In the genomic region with DNA sequence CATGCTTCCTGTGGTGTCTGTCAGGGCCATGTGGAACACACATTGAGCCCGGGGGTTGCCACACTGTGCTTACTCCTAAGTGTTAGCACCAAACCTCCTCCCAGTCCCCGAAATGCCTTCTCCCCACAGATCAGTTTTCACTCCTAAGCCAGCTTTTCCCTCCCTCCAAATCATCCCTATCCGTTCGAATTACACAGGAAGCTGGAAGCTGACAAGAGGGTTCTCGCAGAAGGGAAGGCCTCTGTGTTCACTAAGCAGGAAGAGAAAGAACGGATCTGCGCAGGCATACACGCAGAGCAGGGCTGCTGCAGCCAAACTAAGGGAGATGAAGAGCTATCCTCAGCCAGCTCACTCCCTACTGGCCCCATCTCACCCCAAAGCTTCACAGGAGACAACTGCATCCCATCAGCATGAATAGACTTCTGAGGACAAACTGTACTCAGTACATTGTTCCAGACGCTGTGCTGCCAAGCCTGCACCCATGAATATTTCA, we compare ENCODE assay signal across 11 cellular contexts. TPM values are rescaled to one million over a fixed set of nuclear protein-coding genes. Genes with fewer than 3 reads are reported as not detected.
DNase-seq lines count a peak whose midpoint lies in the region; ATAC-seq, FAIRE-seq and TF ChIP-seq lines count a peak whose summit lies in the region.
"Had no signal": no experiment of that assay in that cellular context is flagged by ENCODE, and none has a peak within 500 bp of the region (broad histone marks: within the 10 kb centered on the region; RNA-seq: fewer than 3 reads in every experiment).

No MANE protein-coding gene starts in this region.

- H3K27me3 Mint-ChIP-seq in MCF 10A (ENCODE audit: insufficient read depth, unreplicated experiment) = no peaks in the 10 kb centered on the region
- no peaks in the 10 kb centered on the region for H3K27me3 Mint-ChIP-seq in naive thymus-derived CD8-positive, alpha-beta T cell

- H3K27ac ChIP-seq in mammary epithelial cell (ENCODE audit: insufficient read depth, low read depth, low read length) = no peak overlapping the region
- no peak overlapping the region for H3K27ac ChIP-seq in fibroblast of lung (ENCODE audit: insufficient read depth, low read length)
- peak overlapping the region; percentile 70 to 81 for H3K27ac ChIP-seq in uterus

- no TSS peak for BruUV-seq in MCF 10A (replicated peaks; lab: Mats Ljungman, UMichigan)
- no TSS peak for BruUV-seq in mammary epithelial cell (replicated peaks; lab: Mats Ljungman, UMichigan)

- H3K36me3 ChIP-seq in mammary epithelial cell (ENCODE audit: insufficient read depth, low read length) = no peaks in the 10 kb centered on the region
- H3K36me3 ChIP-seq in fibroblast of lung (ENCODE audit: control insufficient read depth, insufficient read depth, low read length) = no peaks in the 10 kb centered on the region
- H3K36me3 ChIP-seq in uterus = no peaks in the 10 kb centered on the region

- H3K4me3 Mint-ChIP-seq in MCF 10A (ENCODE audit: unreplicated experiment) = no peak overlapping the region
- peak overlapping the region in 3 of 10 donors; percentile 18 to 64 (median 45) for H3K4me3 Mint-ChIP-seq in naive thymus-derived CD8-positive, alpha-beta T cell

- FAIRE-seq in RCC 7860 (lab: Jason Lieb, UNC) = no peak

- no peaks in the 10 kb centered on the region for H3K9me3 ChIP-seq in mammary epithelial cell (replicated peaks; ENCODE audit: insufficient read depth, low read length)
- no peaks in the 10 kb centered on the region for H3K9me3 ChIP-seq in fibroblast of lung (ENCODE audit: control insufficient read depth, insufficient read depth, low read depth, low read length)
- no peaks in the 10 kb centered on the region for H3K9me3 ChIP-seq in uterus

- DNase-seq in MCF 10A (ENCODE audit: unreplicated experiment) (no peak), mammary epithelial cell (no peak), fibroblast of lung (ENCODE audit: low read depth in 2 of 2) (peak in 1 of 2 donors; percentile 69), uterus (peak; percentile 70 to 76), SW480 (ENCODE audit: low spot score) (no peak), RCC 7860 (ENCODE audit: low spot score) (no peak), SIG-M5 (lab: John Stamatoyannopoulos, UW) (no peak)
- no peak for DNase-seq in naive thymus-derived CD8-positive, alpha-beta T cell
- DNase-seq: cerebellar nuclear complex, kidney glomerular epithelial cell, NCI-H345 had no signal

- H3K27me3 ChIP-seq in mammary epithelial cell (ENCODE audit: insufficient read depth, low read length) (no peaks in the 10 kb centered on the region), fibroblast of lung (ENCODE audit: control insufficient read depth, insufficient read depth, low read length) (no peaks in the 10 kb centered on the region), uterus (no peaks in the 10 kb centered on the region)

- H3K4me1 Mint-ChIP-seq in MCF 10A (ENCODE audit: insufficient read depth, unreplicated experiment) = peaks cover 8% of the 10 kb centered on the region
- peaks cover 5 to 23% (median 16%) of the 10 kb centered on the region in 4 donors for H3K4me1 Mint-ChIP-seq in naive thymus-derived CD8-positive, alpha-beta T cell

- peaks cover 7% of the 10 kb centered on the region for H3K9me3 Mint-ChIP-seq in MCF 10A (ENCODE audit: unreplicated experiment)
- H3K9me3 Mint-ChIP-seq in naive thymus-derived CD8-positive, alpha-beta T cell = peaks cover 0 to 10% (median 7%) of the 10 kb centered on the region in 9 donors

- H4K20me1 ChIP-seq in mammary epithelial cell (ENCODE audit: insufficient read depth, low read length) (no peaks in the 10 kb centered on the region), fibroblast of lung (ENCODE audit: control insufficient read depth, extremely low read depth, insufficient read depth, low read length) (no peaks in the 10 kb centered on the region)

- 100% methylated on average over 3 of the region's 9 CpGs for WGBS in mammary epithelial cell (ENCODE audit: low coverage, missing lambda C conversion rate)

- intact Hi-C loops in MCF 10A (cut with micrococcal nuclease) = no loop called here
- intact Hi-C loops in mammary epithelial cell (cut with micrococcal nuclease) = no loop called here
- intact Hi-C loops in uterus (cut with DNase I; ENCODE audit: low total_unique reads) = no loop called here

- TF ChIP-seq POLR2A in uterus (IDR thresholded peaks at IDR 0.05) = no peak

- dilution Hi-C loops in mammary epithelial cell (cut with HindIII; ENCODE audit: low sequenced_read_pairs) = no loop called here

- H3K4me3 ChIP-seq in mammary epithelial cell (replicated peaks in 1 of 3; ENCODE audit: insufficient read depth in 1 of 3, low read depth in 2 of 3, low read length in 3 of 3) = no peak overlapping the region
- no peak overlapping the region for H3K4me3 ChIP-seq in fibroblast of lung (replicated peaks in 1 of 4; ENCODE audit: control extremely low read depth in 1 of 4, insufficient read depth in 1 of 4, low read depth in 3 of 4, low read length in 4 of 4)
- H3K4me3 ChIP-seq in uterus = no peak overlapping the region

- CTCF ChIA-PET in MCF 10A (lab: Yijun Ruan, JAX) = no interaction called here
- CTCF ChIA-PET in mammary epithelial cell (lab: Charles Lee; ENCODE audit: low non-redundant PET) = no interaction called here

- ATAC-seq in naive thymus-derived CD8-positive, alpha-beta T cell = peak; percentile 47 to 62

- TF ChIP-seq CTCF in MCF 10A (IDR thresholded peaks at IDR 0.05; ENCODE audit: unreplicated experiment) (no peak), mammary epithelial cell (conservative IDR thresholded peaks at IDR 0.05 in 1 of 2, IDR thresholded peaks at IDR 0.05 in 1 of 2; ENCODE audit: extremely low read depth in 1 of 2, insufficient read depth in 1 of 2, low read depth in 1 of 2, low read length in 2 of 2) (no peak), fibroblast of lung (conservative IDR thresholded peaks at IDR 0.05 in 1 of 2, IDR thresholded peaks at IDR 0.05 in 1 of 2; ENCODE audit: low read depth in 1 of 2, low read length in 2 of 2) (no peak), uterus (IDR thresholded peaks at IDR 0.05) (no peak)

- H3K4me1 ChIP-seq in mammary epithelial cell (ENCODE audit: insufficient read depth, low read length) = peaks cover 10% of the 10 kb centered on the region
- peaks cover 2% of the 10 kb centered on the region for H3K4me1 ChIP-seq in fibroblast of lung (ENCODE audit: control insufficient read depth, extremely low read depth, insufficient read depth, low read length)
- H3K4me1 ChIP-seq in uterus = peaks cover 5 to 18% of the 10 kb centered on the region in 2 donors

- H2AFZ ChIP-seq in mammary epithelial cell (ENCODE audit: low read depth, low read length) = no peak overlapping the region
- H2AFZ ChIP-seq in fibroblast of lung (ENCODE audit: low read length) = peak overlapping the region; percentile 57

- peaks cover 6% of the 10 kb centered on the region for H3K36me3 Mint-ChIP-seq in MCF 10A (ENCODE audit: insufficient read depth, unreplicated experiment)
- peaks cover 11 to 13% (median 12%) of the 10 kb centered on the region in 3 donors for H3K36me3 Mint-ChIP-seq in naive thymus-derived CD8-positive, alpha-beta T cell

- H3K9ac ChIP-seq in mammary epithelial cell (ENCODE audit: insufficient read depth, low read length) (no peak overlapping the region), fibroblast of lung (ENCODE audit: insufficient read depth, low read length) (no peak overlapping the region)

- H3K4me2 ChIP-seq in mammary epithelial cell (ENCODE audit: insufficient read depth, low read depth, low read length) (no peak overlapping the region), fibroblast of lung (ENCODE audit: extremely low read depth, insufficient read depth, low read length) (peak overlapping the region; percentile 13)

- H3K27ac Mint-ChIP-seq in MCF 10A (ENCODE audit: low read depth, unreplicated experiment) = peak overlapping the region; percentile 4
- H3K27ac Mint-ChIP-seq in naive thymus-derived CD8-positive, alpha-beta T cell = peak overlapping the region in 5 of 10 donors; percentile 19 to 87 (median 81)

- H3K79me2 ChIP-seq in mammary epithelial cell (ENCODE audit: insufficient read depth, low read length) (no peaks in the 10 kb centered on the region), fibroblast of lung (ENCODE audit: control insufficient read depth, insufficient read depth, low read length) (no peaks in the 10 kb centered on the region)

- in situ Hi-C loops in mammary epithelial cell (cut with MboI; ENCODE audit: low sequenced_read_pairs in 2 of 2) = no loop called here

- POLR2A ChIA-PET in MCF 10A (lab: Yijun Ruan, JAX) = no interaction called here
- POLR2A ChIA-PET in naive thymus-derived CD8-positive, alpha-beta T cell (lab: Charles Lee) = no interaction called here

RNA-seq across cellular contexts. Expression of a gene that starts 32.3 kb away (rescaled TPM):
- total RNA-seq in MCF 10A (2022) (10.0 and 10.9 TPM in 2 replicates), mammary epithelial cell (10 to 100 TPM; 12.3 to 15.6 TPM), fibroblast of lung (8.2 and 12.4 TPM in 2 replicates), uterus (10 to 100 TPM; 10.6 to 52.5 (median 23.8) TPM)
- polyA plus RNA-seq in mammary epithelial cell (12.5 TPM), fibroblast of lung (15.9 and 18.5 TPM in 2 replicates)
- polyA minus RNA-seq in mammary epithelial cell (10.2 TPM), fibroblast of lung (ENCODE audit: low replicate concordance) (9.6 and 12.1 TPM in 2 replicates)
- 13.9 and 15.2 TPM in 2 replicates for polyA plus RNA-seq in fibroblast of lung (2012)
- total RNA-seq in naive thymus-derived CD8-positive, alpha-beta T cell = 1 to 10 TPM; 5.4 to 5.6 TPM
- 1 to 10 TPM; 6.3 to 8.3 (median 7.2) TPM for polyA plus RNA-seq in naive thymus-derived CD8-positive, alpha-beta T cell

Comparison
In these comparisons a context has a peak if more than half of its experiments do, and no peak if none do; other contexts are left out.
1. DNase-seq: peak in uterus (2 of 2); none in MCF 10A (single experiment), mammary epithelial cell (single experiment), naive thymus-derived CD8-positive, alpha-beta T cell (0 of 10), SW480 (single experiment), RCC 7860 (single experiment) and SIG-M5 (single experiment).
2. H3K27ac ChIP-seq: peak in uterus (2 of 2); none in mammary epithelial cell (single experiment) and fibroblast of lung (single experiment).